ENCODE assay signal across 22 cellular contexts in genomic region chr10:5387169-5387568, GRCh38. TPM values are rescaled to one million over a fixed set of nuclear protein-coding genes. Genes with fewer than 3 reads are reported as not detected.
DNase-seq lines count a peak whose midpoint lies in the region; ATAC-seq, FAIRE-seq and TF ChIP-seq lines count a peak whose summit lies in the region.
"Had no signal": no experiment of that assay in that cellular context is flagged by ENCODE, and none has a peak within 500 bp of the region (broad histone marks: within the 10 kb centered on the region; RNA-seq: fewer than 3 reads in every experiment).

No MANE protein-coding gene starts in this region.

- H3K9me3 Mint-ChIP-seq in activated T-cell treated with anti-CD3 and anti-CD28 coated beads, Interleukin-2, amount 50 U/mL, for 72 hours, result peaks cover 18 to 23% of the 10 kb centered on the region in 2 donors

- H3K4me1 ChIP-seq in GM12878 (ENCODE audit: control insufficient read depth, insufficient read depth, low read length) (no peaks in the 10 kb centered on the region), osteoblast (ENCODE audit: insufficient read depth, low read length) (no peaks in the 10 kb centered on the region)
- H3K4me1 ChIP-seq: BLaER1, Caco-2 had no signal

- intact Hi-C loops in GM12878 (cut with micrococcal nuclease; ENCODE audit: unreplicated experiment), result no loop called here

- CTCF ChIA-PET in GM12878 (lab: Yijun Ruan, JAX), result interaction anchor here (1.0 kb wide), 1 partner anchor 537 kb away, joined by 4 read pairs; no protein-coding TSS in a partner anchor

- RAD21 ChIA-PET in GM12878 (lab: Charles Lee; ENCODE audit: unreplicated experiment), result interaction anchor here (1.6 kb wide), 1 partner anchor 537 kb away, joined by 5 read pairs; no protein-coding TSS in a partner anchor

- TF ChIP-seq CTCF in GM12878 (IDR thresholded peaks at IDR 0.05 in 2 of 3, conservative IDR thresholded peaks at IDR 0.05 in 1 of 3; ENCODE audit: control insufficient read depth in 2 of 3, extremely low read depth in 1 of 3, insufficient read depth in 1 of 3, low read depth in 3 of 3, low read length in 3 of 3) (no peak), osteoblast (IDR thresholded peaks at IDR 0.05; ENCODE audit: extremely low read depth, low read depth, low read length) (no peak)

- TF ChIP-seq EP300 in GM12878 (IDR thresholded peaks at IDR 0.05; ENCODE audit: borderline replicate concordance in 1 of 2, control insufficient read depth in 1 of 2, low read depth in 2 of 2, low read length in 2 of 2), result no peak

- DNase-seq in activated T-cell treated with anti-CD3 and anti-CD28 coated beads, Interleukin-2, amount 50 U/mL, for 72 hours, result no peak
- no peak for DNase-seq in activated T-cell treated with anti-CD3 and anti-CD28 coated beads, Interleukin-2, amount 50 U/mL, for 1 hour
- DNase-seq in GM12878 (ENCODE audit: low read depth, low spot score), result no peak
- peak; percentile 34 for DNase-seq in osteoblast (ENCODE audit: insufficient read length, low spot score, missing footprints)
- DNase-seq in medulla oblongata (ENCODE audit: extremely low spot score), result no peak
- no peak for DNase-seq in stimulated activated CD4-positive, alpha-beta T cell treated with anti-CD3 and anti-CD28 coated beads, Interleukin-15, amount 100 ng/mL, for 24 hours
- no peak for DNase-seq in HK-2 (ENCODE audit: unreplicated experiment)
- DNase-seq: Caco-2; CD4-positive, CD25-positive, alpha-beta regulatory T cell; CD8-positive, alpha-beta T cell; DMS153; DND-41; H9 had no signal

- H3K27ac ChIP-seq in GM12878 (ENCODE audit: control insufficient read depth, insufficient read depth) (no peak overlapping the region), osteoblast (ENCODE audit: low read depth, low read length) (no peak overlapping the region)
- H3K27ac ChIP-seq: BLaER1, C4-2B had no signal

- H3K4me3 Mint-ChIP-seq in activated T-cell treated with anti-CD3 and anti-CD28 coated beads, Interleukin-2, amount 50 U/mL, for 72 hours, result no peak overlapping the region
- H3K4me3 Mint-ChIP-seq: CD4-positive, CD25-positive, alpha-beta regulatory T cell; CD8-positive, alpha-beta T cell; GM23338; H9 had no signal

- no TSS peak for BruUV-seq in GM12878 (replicated peaks; lab: Mats Ljungman, UMichigan)

- no peak overlapping the region for H3K27ac Mint-ChIP-seq in activated T-cell treated with anti-CD3 and anti-CD28 coated beads, Interleukin-2, amount 50 U/mL, for 72 hours
- H3K27ac Mint-ChIP-seq: CD4-positive, CD25-positive, alpha-beta regulatory T cell; CD8-positive, alpha-beta T cell; GM23338; H9 had no signal

- no peak for FAIRE-seq in GM12878 (lab: Jason Lieb, UNC)
- FAIRE-seq: G401.6, GM19239 had no signal

- SMC1A ChIA-PET in GM12878 (lab: Charles Lee; ENCODE audit: uncharacterized antibody, unreplicated experiment), result interaction anchor here (1.0 to 1.6 kb wide), 3 partner anchors 10 to 537 kb away, joined by 3 to 6 read pairs (median 5); no protein-coding TSS in a partner anchor

- H4K20me1 ChIP-seq in GM12878 (ENCODE audit: control insufficient read depth, insufficient read depth) (no peaks in the 10 kb centered on the region), osteoblast (ENCODE audit: insufficient read depth, low read length) (no peaks in the 10 kb centered on the region)
- H4K20me1 ChIP-seq: BLaER1 had no signal

- in situ Hi-C loops in GM12878 (cut with MboI), result loop anchor here (5.0 kb wide), 1 partner anchor 540 kb away; no protein-coding TSS in a partner anchor

- H3K36me3 Mint-ChIP-seq in activated T-cell treated with anti-CD3 and anti-CD28 coated beads, Interleukin-2, amount 50 U/mL, for 72 hours (ENCODE audit: insufficient read depth in 2 of 2), result peaks cover 12 to 22% of the 10 kb centered on the region in 2 donors
- H3K36me3 Mint-ChIP-seq: CD8-positive, alpha-beta T cell had no signal

- peaks cover 5% of the 10 kb centered on the region for H3K4me1 Mint-ChIP-seq in activated T-cell treated with anti-CD3 and anti-CD28 coated beads, Interleukin-2, amount 50 U/mL, for 72 hours (ENCODE audit: low read depth)
- H3K4me1 Mint-ChIP-seq: CD4-positive, CD25-positive, alpha-beta regulatory T cell had no signal

- WGBS in GM12878 (ENCODE audit: insufficient coverage, insufficient replicate concordance, low lambda C conversion rate, missing lambda C conversion rate), result 40% methylated on average over 5 of the region's 5 CpGs

- H3K4me2 ChIP-seq in GM12878 (ENCODE audit: control insufficient read depth, insufficient read depth), result no peak overlapping the region
- H3K4me2 ChIP-seq in osteoblast (ENCODE audit: insufficient read depth, low read length), result no peak overlapping the region
- H3K4me2 ChIP-seq: BLaER1, GM23338 had no signal

- H3K27me3 ChIP-seq in GM12878 (replicated peaks in 1 of 2; ENCODE audit: control insufficient read depth in 2 of 2, insufficient read depth in 2 of 2, low read length in 1 of 2) (no peaks in the 10 kb centered on the region; a peak in 1 of 4 replicates), osteoblast (ENCODE audit: insufficient read depth, low read length) (peaks cover 4% of the 10 kb centered on the region)
- H3K27me3 ChIP-seq: BLaER1 had no signal

- peak; percentile 57 to 78 for ATAC-seq in activated T-cell treated with anti-CD3 and anti-CD28 coated beads, Interleukin-2, amount 50 U/mL, for 72 hours (replicated peaks in 1 of 2)
- ATAC-seq in GM12878, result peak; percentile 31; the same call in 1 of the 3 replicates
- ATAC-seq: CD8-positive, alpha-beta T cell; GM23338; HCT116 had no signal

- peaks cover 2% of the 10 kb centered on the region; the same call in 2 of the 3 replicates for H3K9me3 ChIP-seq in GM12878 (replicated peaks; ENCODE audit: control insufficient read depth, insufficient read depth, low read length)
- peaks cover 4% of the 10 kb centered on the region for H3K9me3 ChIP-seq in osteoblast (ENCODE audit: low read depth, low read length)

- POLR2A ChIA-PET in GM12878 (lab: Charles Lee), result no interaction called here

- TF ChIP-seq RAD21 in GM12878 (IDR thresholded peaks at IDR 0.05; ENCODE audit: insufficient read depth, low read depth, low read length), result no peak

- H2AFZ ChIP-seq in GM12878 (ENCODE audit: control insufficient read depth, low read depth, low read length), result no peak overlapping the region
- H2AFZ ChIP-seq in osteoblast (ENCODE audit: low read length), result no peak overlapping the region
- H2AFZ ChIP-seq: GM23338 had no signal

- H3K9ac ChIP-seq in GM12878 (ENCODE audit: control insufficient read depth, insufficient read depth, low read length), result no peak overlapping the region
- H3K9ac ChIP-seq: BLaER1 had no signal

- no peak overlapping the region for H3K4me3 ChIP-seq in GM12878
- no peak overlapping the region for H3K4me3 ChIP-seq in osteoblast (ENCODE audit: insufficient read depth, low read length)
- H3K4me3 ChIP-seq: BLaER1, GM23338 had no signal

- no peaks in the 10 kb centered on the region for H3K36me3 ChIP-seq in GM12878 (ENCODE audit: control insufficient read depth in 2 of 2, insufficient read depth in 2 of 2, low read length in 1 of 2)
- H3K36me3 ChIP-seq in osteoblast (ENCODE audit: insufficient read depth, low read length), result no peaks in the 10 kb centered on the region
- H3K36me3 ChIP-seq: BLaER1 had no signal

- TF ChIP-seq POLR2A in GM12878 (IDR thresholded peaks at IDR 0.05; ENCODE audit: low read depth, low read length), result no peak

- no peaks in the 10 kb centered on the region for H3K79me2 ChIP-seq in GM12878 (ENCODE audit: control insufficient read depth, insufficient read depth, low read length)
- H3K79me2 ChIP-seq in osteoblast (ENCODE audit: insufficient read depth, low read length), result no peaks in the 10 kb centered on the region

- H3K27me3 Mint-ChIP-seq in activated T-cell treated with anti-CD3 and anti-CD28 coated beads, Interleukin-2, amount 50 U/mL, for 72 hours (ENCODE audit: low read depth), result peaks cover 5% of the 10 kb centered on the region
- H3K27me3 Mint-ChIP-seq: CD4-positive, CD25-positive, alpha-beta regulatory T cell had no signal

RNA-seq across cellular contexts. Expression of gene TUBAL3, which starts 17.5 kb away (rescaled TPM):
- not detected for total RNA-seq in activated T-cell treated with anti-CD3 and anti-CD28 coated beads, Interleukin-2, amount 50 U/mL, for 72 hours
- not detected in 2 replicates for total RNA-seq in GM12878 (2013; cell fraction: nucleolus; rRNA removed)
- total RNA-seq in GM12878 (2014; rRNA removed) (not detected in 2 replicates), GM12878 (2014; rRNA removed; fragmentation: Illumina TruSeq; extraction: Trizol) (not detected in 2 replicates), GM12878 (2021) (not detected in 2 replicates), osteoblast (not detected in 2 replicates)
- polyA plus RNA-seq in GM12878 (2011; ENCODE audit: low read depth), result not detected
- polyA plus RNA-seq in GM12878 (2011; rRNA removed) (0.03 TPM in 1 of 2 replicates, not detected in the other), GM12878 (2014; fragmentation: Illumina TruSeq; extraction: Trizol) (0.06 TPM in 1 of 2 replicates, not detected in the other), GM12878 (2014; fragmentation: Nextera tagmentation; extraction: Ambion mirVana) (not detected), GM12878 (2014; rRNA removed) (not detected in 2 replicates), GM12878 (2016; fragmentation: Nextera tagmentation; extraction: Ambion mirVana) (not detected)
- polyA plus RNA-seq in GM12878 (2011; cell fraction: cytosol; rRNA removed), result 0.05 TPM in 1 of 2 replicates, not detected in the other
- polyA plus RNA-seq in GM12878 (2011; cell fraction: nucleus; rRNA removed), result not detected in 2 replicates
- polyA plus RNA-seq in GM12878 (2012), result 0.11 TPM in 1 of 2 replicates, not detected in the other
- not detected in 2 replicates for polyA minus RNA-seq in GM12878 (2011; rRNA and poly(A)+ RNA removed)
- not detected in 2 replicates for polyA minus RNA-seq in GM12878 (2011; cell fraction: cytosol; rRNA and poly(A)+ RNA removed)
- polyA minus RNA-seq in GM12878 (2011; cell fraction: nucleus; rRNA and poly(A)+ RNA removed), result not detected in 2 replicates
- total RNA-seq: A172; CD4-positive, CD25-positive, alpha-beta regulatory T cell; CD8-positive, alpha-beta T cell; GM23338; H4; H9 had no signal
- polyA plus RNA-seq: GM23338 had no signal

RNA-seq across cellular contexts. Expression of gene UCN3, which starts 22.4 kb away (rescaled TPM):
- total RNA-seq in activated T-cell treated with anti-CD3 and anti-CD28 coated beads, Interleukin-2, amount 50 U/mL, for 72 hours, result not detected
- total RNA-seq in GM12878 (2013; cell fraction: nucleolus; rRNA removed), result not detected in 2 replicates
- total RNA-seq in GM12878 (2014; rRNA removed) (not detected in 2 replicates), GM12878 (2014; rRNA removed; fragmentation: Illumina TruSeq; extraction: Trizol) (not detected in 2 replicates), GM12878 (2021) (not detected in 2 replicates), osteoblast (not detected in 2 replicates)
- polyA plus RNA-seq in GM12878 (2011; ENCODE audit: low read depth), result not detected
- polyA plus RNA-seq in GM12878 (2011; rRNA removed) (not detected in 2 replicates), GM12878 (2014; fragmentation: Illumina TruSeq; extraction: Trizol) (not detected in 2 replicates), GM12878 (2014; fragmentation: Nextera tagmentation; extraction: Ambion mirVana) (not detected), GM12878 (2014; rRNA removed) (not detected in 2 replicates), GM12878 (2016; fragmentation: Nextera tagmentation; extraction: Ambion mirVana) (not detected)
- not detected in 2 replicates for polyA plus RNA-seq in GM12878 (2011; cell fraction: cytosol; rRNA removed)
- not detected in 2 replicates for polyA plus RNA-seq in GM12878 (2011; cell fraction: nucleus; rRNA removed)
- not detected in 2 replicates for polyA plus RNA-seq in GM12878 (2012)
- polyA minus RNA-seq in GM12878 (2011; rRNA and poly(A)+ RNA removed), result not detected in 2 replicates
- polyA minus RNA-seq in GM12878 (2011; cell fraction: cytosol; rRNA and poly(A)+ RNA removed), result not detected in 2 replicates
- not detected in 2 replicates for polyA minus RNA-seq in GM12878 (2011; cell fraction: nucleus; rRNA and poly(A)+ RNA removed)
- total RNA-seq: A172; A673; Caco-2; CD4-positive, CD25-positive, alpha-beta regulatory T cell; CD8-positive, alpha-beta T cell; GM23338; H4; H9 had no signal
- polyA plus RNA-seq: CD4-positive, CD25-positive, alpha-beta regulatory T cell; GM23338 had no signal

RNA-seq across cellular contexts. Expression of gene NET1, which starts 25.2 kb away (rescaled TPM):
- 10 to 100 TPM; 22.2 to 37.5 TPM for total RNA-seq in activated T-cell treated with anti-CD3 and anti-CD28 coated beads, Interleukin-2, amount 50 U/mL, for 72 hours
- total RNA-seq in GM12878 (2013; cell fraction: nucleolus; rRNA removed), result 5.6 and 6.1 TPM in 2 replicates
- 17.8 and 22.2 TPM in 2 replicates for total RNA-seq in GM12878 (2014; rRNA removed)
- total RNA-seq in GM12878 (2014; rRNA removed; fragmentation: Illumina TruSeq; extraction: Trizol), result 16.0 and 18.3 TPM in 2 replicates
- 17.3 and 18.4 TPM in 2 replicates for total RNA-seq in GM12878 (2021)
- polyA plus RNA-seq in GM12878 (2011; ENCODE audit: low read depth), result 8.2 TPM
- 18.5 and 22.2 TPM in 2 replicates for polyA plus RNA-seq in GM12878 (2011; rRNA removed)
- polyA plus RNA-seq in GM12878 (2011; cell fraction: cytosol; rRNA removed), result 14.3 and 14.4 TPM in 2 replicates
- polyA plus RNA-seq in GM12878 (2011; cell fraction: nucleus; rRNA removed), result 10.2 and 10.4 TPM in 2 replicates
- polyA plus RNA-seq in GM12878 (2012), result 9.8 and 10.4 TPM in 2 replicates
- polyA plus RNA-seq in GM12878 (2014; fragmentation: Illumina TruSeq; extraction: Trizol), result 21.2 and 23.9 TPM in 2 replicates
- polyA plus RNA-seq in GM12878 (2014; fragmentation: Nextera tagmentation; extraction: Ambion mirVana), result 1 to 10 TPM; 6.5 to 8.9 TPM
- 14.1 TPM in 2 replicates for polyA plus RNA-seq in GM12878 (2014; rRNA removed)
- 10 to 100 TPM; 21.9 to 22.7 TPM for polyA plus RNA-seq in GM12878 (2016; fragmentation: Nextera tagmentation; extraction: Ambion mirVana)
- polyA minus RNA-seq in GM12878 (2011; rRNA and poly(A)+ RNA removed), result 23.5 and 24.7 TPM in 2 replicates
- polyA minus RNA-seq in GM12878 (2011; cell fraction: cytosol; rRNA and poly(A)+ RNA removed), result 11.5 and 19.4 TPM in 2 replicates
- 7.7 and 13.4 TPM in 2 replicates for polyA minus RNA-seq in GM12878 (2011; cell fraction: nucleus; rRNA and poly(A)+ RNA removed)
- total RNA-seq in osteoblast, result 51.0 and 74.0 TPM in 2 replicates
